In genomic region chr11:91846002-91846401, GRCh38 we compare ENCODE assay signal across 21 cellular contexts.
DNase-seq lines count a peak whose midpoint lies in the region; ATAC-seq and TF ChIP-seq lines count a peak whose summit lies in the region.
"Had no signal": no experiment of that assay in that cellular context is flagged by ENCODE, and none has a peak within 500 bp of the region (broad histone marks: within the 10 kb centered on the region; RNA-seq: fewer than 3 reads in every experiment).

No MANE protein-coding gene starts in this region.

- H3K9me2 ChIP-seq in PC-3 (replicated peaks; ENCODE audit: low read length): no peaks in the 10 kb centered on the region

- no TSS peak for BruUV-seq in PC-3 (replicated peaks; lab: Mats Ljungman, UMichigan)

- H3K27ac ChIP-seq in PC-3 (ENCODE audit: low read length) (no peak overlapping the region), left lung (no peak overlapping the region), thyroid gland (no peak overlapping the region)
- H3K27ac ChIP-seq: 22Rv1, BLaER1, C4-2B had no signal

- no peak overlapping the region for H3K9ac ChIP-seq in PC-3 (ENCODE audit: low read length)
- H3K9ac ChIP-seq: BLaER1 had no signal

- TF ChIP-seq POLR2A in thyroid gland (IDR thresholded peaks at IDR 0.05): no peak

- H3K4me3 ChIP-seq in PC-3 (ENCODE audit: low read length) (no peak overlapping the region), left lung (no peak overlapping the region), thyroid gland (replicated peaks in 1 of 3) (no peak overlapping the region)
- H3K4me3 ChIP-seq: BLaER1, GM12878, HAP-1 had no signal

- no peaks in the 10 kb centered on the region for H3K36me3 Mint-ChIP-seq in T-helper 2 cell treated with Interferon-gamma antibody and Interleukin-4, amounts not matched to agents 5 μg/mL and 100 μg/mL, for 36 hours (ENCODE audit: low read depth)
- H3K36me3 Mint-ChIP-seq: CD4-positive, CD25-positive, alpha-beta regulatory T cell; CD8-positive, alpha-beta T cell had no signal

- DNase-seq in NCI-H748 (lab: John Stamatoyannopoulos, UW; ENCODE audit: unreplicated experiment) (peak; percentile 4), NCI-H748 treated with DMSO at 0.1 percent for 48 hours (lab: John Stamatoyannopoulos, UW) (no peak), NCI-H526 (lab: John Stamatoyannopoulos, UW) (peak; percentile 21 to 62), PC-3 (peak; percentile 12), left lung (no peak), G401 (ENCODE audit: low spot score) (no peak), thyroid gland (no peak)
- DNase-seq in T-helper 2 cell treated with Interferon-gamma antibody and Interleukin-4, amounts not matched to agents 5 μg/mL and 100 μg/mL, for 36 hours (ENCODE audit: low spot score): no peak
- DNase-seq: CD4-positive, CD25-positive, alpha-beta regulatory T cell; CD8-positive, alpha-beta T cell; DMS153; DND-41; GDM1; GOT3 had no signal

- no peaks in the 10 kb centered on the region for H3K27me3 Mint-ChIP-seq in T-helper 2 cell treated with Interferon-gamma antibody and Interleukin-4, amounts not matched to agents 5 μg/mL and 100 μg/mL, for 36 hours (ENCODE audit: low read depth)
- H3K27me3 Mint-ChIP-seq: B cell; CD4-positive, CD25-positive, alpha-beta regulatory T cell had no signal

- intact Hi-C loops in PC-3 (cut with micrococcal nuclease) (no loop called here), left lung (cut with DNase I) (no loop called here), thyroid gland (cut with DNase I) (no loop called here)

- H3K27ac Mint-ChIP-seq in T-helper 2 cell treated with Interferon-gamma antibody and Interleukin-4, amounts not matched to agents 5 μg/mL and 100 μg/mL, for 36 hours: no peak overlapping the region
- H3K27ac Mint-ChIP-seq: B cell; CD4-positive, CD25-positive, alpha-beta regulatory T cell; CD8-positive, alpha-beta T cell had no signal

- CTCF ChIA-PET in PC-3 (lab: Charles Lee): no interaction called here

- H3K79me2 ChIP-seq in PC-3 (ENCODE audit: low read length): no peaks in the 10 kb centered on the region

- TF ChIP-seq CTCF in PC-3 (conservative IDR thresholded peaks at IDR 0.05; ENCODE audit: low read depth, low read length) (no peak), left lung (IDR thresholded peaks at IDR 0.05) (no peak), thyroid gland (IDR thresholded peaks at IDR 0.05) (no peak)

- no peaks in the 10 kb centered on the region for H3K4me1 Mint-ChIP-seq in T-helper 2 cell treated with Interferon-gamma antibody and Interleukin-4, amounts not matched to agents 5 μg/mL and 100 μg/mL, for 36 hours (ENCODE audit: low read depth)
- H3K4me1 Mint-ChIP-seq: B cell; CD4-positive, CD25-positive, alpha-beta regulatory T cell had no signal

- H3K27me3 ChIP-seq in PC-3 (ENCODE audit: low read length) (no peaks in the 10 kb centered on the region), left lung (no peaks in the 10 kb centered on the region), thyroid gland (no peaks in the 10 kb centered on the region)
- H3K27me3 ChIP-seq: BLaER1 had no signal

- POLR2A ChIA-PET in PC-3 (lab: Charles Lee; ENCODE audit: unreplicated experiment): no interaction called here

- H3K36me3 ChIP-seq in PC-3 (ENCODE audit: low read depth, low read length): no peaks in the 10 kb centered on the region
- no peaks in the 10 kb centered on the region for H3K36me3 ChIP-seq in left lung
- H3K36me3 ChIP-seq in thyroid gland: no peaks in the 10 kb centered on the region
- H3K36me3 ChIP-seq: BLaER1, HAP-1 had no signal

- H3K4me3 Mint-ChIP-seq in T-helper 2 cell treated with Interferon-gamma antibody and Interleukin-4, amounts not matched to agents 5 μg/mL and 100 μg/mL, for 36 hours: no peak overlapping the region
- H3K4me3 Mint-ChIP-seq: B cell; CD4-positive, CD25-positive, alpha-beta regulatory T cell; CD8-positive, alpha-beta T cell had no signal

- no peaks in the 10 kb centered on the region for H4K20me1 ChIP-seq in PC-3 (ENCODE audit: low read length)
- H4K20me1 ChIP-seq: BLaER1 had no signal

- no peaks in the 10 kb centered on the region for H3F3A ChIP-seq in PC-3 (ENCODE audit: low read length, unreplicated experiment)

- H3K9me3 Mint-ChIP-seq in T-helper 2 cell treated with Interferon-gamma antibody and Interleukin-4, amounts not matched to agents 5 μg/mL and 100 μg/mL, for 36 hours: peaks cover 14% of the 10 kb centered on the region

- H3K9me3 ChIP-seq in PC-3 (ENCODE audit: low read length) (no peaks in the 10 kb centered on the region; the same call in 1 of the 2 replicates), left lung (no peaks in the 10 kb centered on the region), thyroid gland (no peaks in the 10 kb centered on the region)
- H3K9me3 ChIP-seq: BLaER1, Caco-2, HAP-1 had no signal

- in situ Hi-C loops in G401 (cut with HindIII; ENCODE audit: low sequenced_read_pairs): no loop called here

- H3K4me1 ChIP-seq in PC-3 (ENCODE audit: insufficient read depth, low read length) (no peaks in the 10 kb centered on the region), left lung (no peaks in the 10 kb centered on the region), thyroid gland (no peaks in the 10 kb centered on the region)
- H3K4me1 ChIP-seq: BLaER1, Caco-2, HAP-1 had no signal

- H2AFZ ChIP-seq in PC-3 (ENCODE audit: low read length): no peak overlapping the region

- ATAC-seq in PC-3 (no peak), left lung (peak; percentile 36)
- ATAC-seq: CD8-positive, alpha-beta T cell; GM12878 had no signal

- no peak overlapping the region for H3K4me2 ChIP-seq in PC-3 (ENCODE audit: low read length)
- H3K4me2 ChIP-seq: BLaER1 had no signal

Comparison
In these comparisons a context has a peak if more than half of its experiments do, and no peak if none do; other contexts are left out.
1. DNase-seq: peak in NCI-H748 (single experiment), NCI-H526 (2 of 2) and PC-3 (single experiment); none in NCI-H748 treated with DMSO at 0.1 percent for 48 hours (single experiment), left lung (0 of 2), G401 (single experiment), T-helper 2 cell treated with Interferon-gamma antibody and Interleukin-4, amounts not matched to agents 5 μg/mL and 100 μg/mL, for 36 hours (single experiment) and thyroid gland (0 of 2).